ENCODE assay signal across 17 cellular contexts in the genomic region with DNA sequence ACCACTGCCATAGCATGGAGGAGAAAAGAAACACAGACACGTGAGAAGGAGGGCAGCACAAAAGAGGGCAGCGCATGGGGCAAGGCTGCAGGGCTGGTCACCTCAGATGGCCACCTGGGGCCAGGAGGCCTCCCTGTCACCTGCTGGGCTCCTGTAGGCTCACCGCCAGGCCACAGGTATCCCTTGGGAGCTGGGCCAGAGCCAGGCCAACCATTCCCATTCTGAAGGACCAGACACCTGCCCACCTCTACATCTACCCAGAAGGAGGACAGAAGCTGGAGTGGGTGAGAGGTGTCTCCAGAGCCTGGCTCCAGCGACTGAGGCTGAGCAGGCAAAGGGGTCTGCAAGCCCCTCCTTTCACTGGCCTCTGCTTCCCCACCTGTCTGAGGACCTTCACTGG.
"Had no signal": no experiment of that assay in that cellular context is flagged by ENCODE, and none has a peak within 500 bp of the region (broad histone marks: within the 10 kb centered on the region; RNA-seq: fewer than 3 reads in every experiment).

No MANE protein-coding gene starts in this region.

- H3K27ac ChIP-seq: dorsolateral prefrontal cortex, heart left ventricle, spleen, upper lobe of left lung, vagina had no signal

- H3K36me3 ChIP-seq: heart left ventricle, upper lobe of left lung, vagina had no signal

- H3K4me3 Mint-ChIP-seq: mesothelial cell of epicardium; natural killer cell treated with Interleukin-12 subunit alpha and Interleukin-12 subunit beta and Interleukin-15 and Interleukin-18, amount 100 ng/mL, for 72 hours had no signal

- H3K36me3 Mint-ChIP-seq: mesothelial cell of epicardium had no signal

- H3K27me3 ChIP-seq: upper lobe of left lung, vagina had no signal

- H3K4me3 ChIP-seq: dorsolateral prefrontal cortex, heart left ventricle, spleen, upper lobe of left lung, vagina had no signal

- H3K27ac Mint-ChIP-seq: mesothelial cell of epicardium; natural killer cell treated with Interleukin-12 subunit alpha and Interleukin-12 subunit beta and Interleukin-15 and Interleukin-18, amount 100 ng/mL, for 72 hours had no signal

- ATAC-seq: esophagus mucosa; heart left ventricle; natural killer cell treated with Interleukin-12 subunit alpha and Interleukin-12 subunit beta and Interleukin-15 and Interleukin-18, amount 100 ng/mL, for 72 hours; sciatic nerve had no signal

- H3K4me1 Mint-ChIP-seq: mesothelial cell of epicardium had no signal

- DNase-seq: dorsolateral prefrontal cortex; effector memory CD4-positive, alpha-beta T cell; heart left ventricle; hippocampal formation; kidney glomerular epithelial cell; mammary epithelial cell; spleen; stimulated activated CD4-positive, alpha-beta T cell treated with anti-CD3 and anti-CD28 coated beads, Interleukin-15, amount 100 ng/mL, for 24 hours; stimulated activated CD4-positive, alpha-beta T cell treated with anti-CD3 and anti-CD28 coated beads, Interleukin-1b, Interleukin-23, amount 100 ng/mL, for 48 hours; stimulated activated CD4-positive, alpha-beta T cell treated with anti-CD3 and anti-CD28 coated beads, Interleukin-4, amount 100 ng/mL, for 24 hours; stimulated activated naive CD4-positive, alpha-beta T cell had no signal

- H3K9me3 ChIP-seq: vagina had no signal

- H3K4me1 ChIP-seq: heart left ventricle, upper lobe of left lung, vagina had no signal
